33 cellular contexts compared by ENCODE assay signal in genomic region chr1:166457700-166458099, GRCh38.
"Had no signal": no experiment of that assay in that cellular context is flagged by ENCODE, and none has a peak within 500 bp of the region (broad histone marks: within the 10 kb centered on the region; RNA-seq: fewer than 3 reads in every experiment).

No MANE protein-coding gene starts in this region.

- DNase-seq: activated effector memory CD4-positive, alpha-beta T cell treated with anti-CD3 and anti-CD28 coated beads, Interleukin-2, amount 50 U/mL, for 16 hours; activated effector memory CD4-positive, alpha-beta T cell treated with Interleukin-2 at 50 U/mL for 16 hours; activated gamma-delta T cell; activated gamma-delta T cell treated with Interleukin-2 at 50 U/mL for 16 hours; activated naive CD4-positive, alpha-beta T cell; activated naive CD4-positive, alpha-beta T cell treated with anti-CD3 and anti-CD28 coated beads for 36 hours; activated naive CD4-positive, alpha-beta T cell treated with anti-CD3 and anti-CD28 coated beads, Interleukin-2, amount 10 ng/mL, durations not matched to agents 7 days and 5 days; activated naive CD4-positive, alpha-beta T cell treated with anti-CD3 and anti-CD28 coated beads, Interleukin-2, amount 50 U/mL, for 16 hours; activated naive CD4-positive, alpha-beta T cell treated with Interleukin-2 at 50 U/mL for 16 hours; activated naive CD8-positive, alpha-beta T cell treated with anti-CD3 and anti-CD28 coated beads for 36 hours; activated naive CD8-positive, alpha-beta T cell treated with anti-CD3 and anti-CD28 coated beads, Interleukin-2, amount 10 ng/mL, durations not matched to agents 7 days and 5 days; activated naive CD8-positive, alpha-beta T cell treated with anti-CD3 and anti-CD28 coated beads, Interleukin-2, amount 50 U/mL, for 24 hours; activated T-cell treated with anti-CD3 and anti-CD28 coated beads for 4 hours; activated T-cell treated with anti-CD3 and anti-CD28 coated beads, Interleukin-2, amount 50 U/mL, for 1 hour; activated T-cell treated with anti-CD3 and anti-CD28 coated beads, Interleukin-2, amount 50 U/mL, for 24 hours; activated T-cell treated with anti-CD3 and anti-CD28 coated beads, Interleukin-2, amount 50 U/mL, for 4 hours; activated T-cell treated with anti-CD3 and anti-CD28 coated beads, Interleukin-2, amount 50 U/mL, for 48 hours; activated T-cell treated with anti-CD3 and anti-CD28 coated beads, Interleukin-2, amount 50 U/mL, for 72 hours; adrenal gland; amniotic stem cell; amygdala; anterior cingulate cortex; aorta; body of pancreas; brain microvascular endothelial cell; caudate nucleus; central memory CD4-positive, alpha-beta T cell; cerebellar nuclear complex had no signal

- H3K27me3 ChIP-seq: adrenal gland, ascending aorta, body of pancreas, brain microvascular endothelial cell, breast epithelium, cardiac muscle cell had no signal

- ATAC-seq: activated naive CD4-positive, alpha-beta T cell treated with anti-CD3 and anti-CD28 coated beads, Interleukin-2, amount 50 U/mL, for 72 hours; activated naive CD8-positive, alpha-beta T cell treated with anti-CD3 and anti-CD28 coated beads, Interleukin-2, amount 50 U/mL, for 24 hours; activated T-cell treated with anti-CD3 and anti-CD28 coated beads, Interleukin-2, amount 50 U/mL, for 4 hours; activated T-cell treated with anti-CD3 and anti-CD28 coated beads, Interleukin-2, amount 50 U/mL, for 72 hours; activated T-helper 17 cell treated with anti-CD3 and anti-CD28 coated beads, Interleukin-2, amount 50 U/mL, for 72 hours; body of pancreas had no signal

- H3K36me3 ChIP-seq: adrenal gland, ascending aorta, brain microvascular endothelial cell, breast epithelium, cardiac muscle cell had no signal

- H3K27ac ChIP-seq: adrenal gland, ascending aorta, body of pancreas, brain microvascular endothelial cell, breast epithelium, cardiac muscle cell had no signal

- H3K4me1 ChIP-seq: adrenal gland, ascending aorta, body of pancreas, breast epithelium had no signal

- H3K9me3 ChIP-seq: adrenal gland, ascending aorta, body of pancreas, breast epithelium had no signal

- H3K4me3 ChIP-seq: adrenal gland, ascending aorta, body of pancreas, breast epithelium, cardiac muscle cell had no signal
